14 cellular contexts compared by ENCODE assay signal in the genomic region with DNA sequence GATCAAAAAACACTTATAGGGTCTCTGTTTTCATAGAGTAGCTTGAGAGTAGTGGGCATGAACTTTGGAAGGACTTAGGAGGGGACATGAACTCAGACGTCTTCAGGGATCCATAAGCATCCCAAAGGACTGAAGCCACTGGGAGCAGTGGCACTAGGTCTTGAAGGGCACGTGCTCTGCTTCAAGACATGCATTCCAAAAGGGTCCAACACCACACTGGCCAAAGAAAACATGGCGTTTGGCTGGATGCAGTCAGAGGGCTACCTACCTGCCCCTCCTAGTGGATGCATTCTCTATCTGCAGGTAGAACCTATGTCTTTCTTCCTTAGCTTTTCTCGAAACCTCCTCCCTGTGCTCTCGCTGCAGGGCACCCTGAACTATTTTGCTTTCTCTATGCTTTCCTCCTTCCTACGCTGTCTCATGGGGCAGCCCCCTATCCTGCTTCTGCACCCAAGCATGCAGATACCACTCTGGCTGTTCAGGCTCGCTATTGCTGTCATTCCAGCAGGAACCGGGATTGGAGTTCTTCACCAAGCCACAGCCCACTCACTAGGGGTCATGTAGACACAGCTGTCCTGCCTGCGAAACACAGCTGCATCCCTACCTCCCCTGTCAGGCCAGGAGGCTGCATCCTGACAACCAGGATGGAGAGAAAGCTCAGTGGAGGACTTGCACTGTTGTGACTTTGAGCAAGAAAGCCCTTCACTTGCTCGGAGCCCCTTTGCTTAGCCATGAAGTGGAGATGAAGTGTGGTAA. TPM values are rescaled to one million over a fixed set of nuclear protein-coding genes. Genes with fewer than 3 reads are reported as not detected.
DNase-seq lines count a peak whose midpoint lies in the region; ATAC-seq, FAIRE-seq and TF ChIP-seq lines count a peak whose summit lies in the region.
"Had no signal": no experiment of that assay in that cellular context is flagged by ENCODE, and none has a peak within 500 bp of the region (broad histone marks: within the 10 kb centered on the region; RNA-seq: fewer than 3 reads in every experiment).

No MANE protein-coding gene starts in this region.

- H3K4me3 ChIP-seq in AG04449 (ENCODE audit: low read depth, low read length) (no peak overlapping the region), epithelial cell of proximal tubule (ENCODE audit: low read depth, low read length) (no peak overlapping the region)
- H3K4me3 ChIP-seq: dorsolateral prefrontal cortex had no signal

- FAIRE-seq in GM18507 (lab: Jason Lieb, UNC): peak; percentile 62
- FAIRE-seq: G401.6 had no signal

- TF ChIP-seq CTCF in AG04449 (IDR thresholded peaks at IDR 0.05; ENCODE audit: insufficient read depth, low read length, missing control alignments): peak; percentile 4
- peak; percentile 61 for TF ChIP-seq CTCF in epithelial cell of proximal tubule (conservative IDR thresholded peaks at IDR 0.05; ENCODE audit: low read depth, low read length)

- DNase-seq in AG04449 (ENCODE audit: low read depth, low spot score) (no peak), GM18507 (ENCODE audit: extremely low spot score, insufficient read length, low read depth) (no peak), NCI-H345 treated with DMSO at 0.1 percent for 48 hours (lab: John Stamatoyannopoulos, UW; ENCODE audit: unreplicated experiment) (peak; percentile 10), epithelial cell of proximal tubule (ENCODE audit: low read depth) (no peak), NCI-H1436 treated with DMSO at 0.1 percent for 48 hours (lab: John Stamatoyannopoulos, UW) (no peak), germinal center (ENCODE audit: low spot score) (no peak)
- DNase-seq: activated CD4-positive, alpha-beta memory T cell treated with anti-CD3 and anti-CD28 coated beads, Interleukin-2, amount 10 ng/mL, durations not matched to agents 7 days and 5 days; dorsolateral prefrontal cortex; stimulated activated CD4-positive, alpha-beta T cell treated with anti-CD3 and anti-CD28 coated beads, Interleukin-4, amount 100 ng/mL, for 4 hours had no signal

- no peak for ATAC-seq in GM19452 (IDR thresholded peaks at IDR 0.05; ENCODE audit: unreplicated experiment)
- no peak for ATAC-seq in HG03045 (IDR thresholded peaks at IDR 0.05; ENCODE audit: unreplicated experiment)

- POLR2A ChIA-PET in AG04449 (lab: Yijun Ruan, JAX): no interaction called here

- CTCF ChIA-PET in AG04449 (lab: Yijun Ruan, JAX): no interaction called here

RNA-seq across cellular contexts. Expression of gene FAM240B, which starts 11.9 kb away (rescaled TPM):
- not detected in 2 replicates for total RNA-seq in epithelial cell of proximal tubule
- total RNA-seq: activated CD4-positive, alpha-beta memory T cell treated with anti-CD3 and anti-CD28 coated beads, Interleukin-2, amount 10 ng/mL, durations not matched to agents 7 days and 5 days; dorsolateral prefrontal cortex; lower leg skin; NCI-H460 had no signal
